ENCODE assay signal across 1 cellular context in genomic region chr16:85288341-85288868, GRCh38.
TF ChIP-seq lines count a peak whose summit lies in the region.

No MANE protein-coding gene starts in this region.

TF ChIP-seq in SK-N-SH, 30 proteins besides CTCF, POLR2A, EP300 and RAD21 (continued from another document):
- TF ChIP-seq REST (IDR thresholded peaks at IDR 0.05; ENCODE audit: low read depth, low read length) (no peak), ZBTB33 (IDR thresholded peaks at IDR 0.05; ENCODE audit: borderline replicate concordance, low read depth) (no peak), RCOR1 (IDR thresholded peaks at IDR 0.05; ENCODE audit: low read length) (no peak), MEF2A (IDR thresholded peaks at IDR 0.05; ENCODE audit: borderline replicate concordance, low read depth) (no peak), GABPA (IDR thresholded peaks at IDR 0.05; ENCODE audit: low read depth) (no peak), TCF12 (IDR thresholded peaks at IDR 0.05) (no peak), TEAD4 (IDR thresholded peaks at IDR 0.05; ENCODE audit: borderline replicate concordance, insufficient read depth) (no peak), RFX5 (IDR thresholded peaks at IDR 0.05; ENCODE audit: low read length) (no peak), SMC3 (IDR thresholded peaks at IDR 0.05; ENCODE audit: low read depth, low read length) (no peak), IRF3 (IDR thresholded peaks at IDR 0.05; ENCODE audit: low read depth, low read length) (no peak), FOXJ3 (CRISPR knock-in tag; IDR thresholded peaks at IDR 0.05) (no peak), MAX (IDR thresholded peaks at IDR 0.05; ENCODE audit: low read depth) (no peak), USF1 (IDR thresholded peaks at IDR 0.05; ENCODE audit: borderline replicate concordance, low read depth) (no peak)
